1 cellular context compared by ENCODE assay signal in the genomic region with DNA sequence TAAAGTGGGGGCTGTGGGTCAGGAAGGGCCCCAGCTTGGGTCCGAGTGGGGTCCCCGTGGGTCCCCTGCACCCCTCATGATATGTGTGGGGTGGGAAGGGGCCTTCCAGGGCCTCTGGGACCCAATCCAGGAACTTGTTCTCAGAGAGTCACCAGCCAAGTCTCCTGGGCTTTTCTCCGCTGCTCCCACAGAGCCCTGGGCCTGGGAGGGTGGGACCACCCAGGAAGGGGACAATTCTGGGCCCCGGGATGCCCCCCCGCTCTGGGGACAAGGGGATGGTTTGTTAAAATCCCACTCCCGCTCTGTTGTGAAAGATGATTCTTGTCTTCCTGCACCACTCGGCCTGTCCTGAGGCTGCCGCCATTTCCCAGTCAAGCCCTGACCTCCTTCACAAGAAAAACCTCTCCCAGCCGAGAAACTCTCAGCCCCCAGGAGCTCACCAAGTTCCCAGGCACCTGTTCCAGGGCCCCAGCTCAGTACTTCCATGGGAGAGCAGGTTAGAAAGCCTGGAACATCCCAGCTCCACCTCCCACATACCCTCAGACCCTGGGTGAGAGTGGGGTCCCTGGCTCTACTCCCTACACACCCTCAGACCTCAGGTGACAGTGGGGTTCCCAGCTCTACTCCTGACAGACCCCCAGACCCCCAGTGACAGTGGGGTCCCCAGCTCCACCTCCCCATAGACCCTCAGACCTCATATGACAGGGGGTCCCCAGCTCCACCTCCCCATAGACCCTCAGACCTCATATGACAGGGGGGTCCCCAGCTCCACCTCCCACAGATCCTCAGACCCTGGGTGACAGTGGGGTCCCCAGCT.
TF ChIP-seq lines count a peak whose summit lies in the region.

No MANE protein-coding gene starts in this region.

TF ChIP-seq in K562, 482 proteins besides CTCF, POLR2A, EP300 and RAD21:
- TF ChIP-seq, protein P1, sequence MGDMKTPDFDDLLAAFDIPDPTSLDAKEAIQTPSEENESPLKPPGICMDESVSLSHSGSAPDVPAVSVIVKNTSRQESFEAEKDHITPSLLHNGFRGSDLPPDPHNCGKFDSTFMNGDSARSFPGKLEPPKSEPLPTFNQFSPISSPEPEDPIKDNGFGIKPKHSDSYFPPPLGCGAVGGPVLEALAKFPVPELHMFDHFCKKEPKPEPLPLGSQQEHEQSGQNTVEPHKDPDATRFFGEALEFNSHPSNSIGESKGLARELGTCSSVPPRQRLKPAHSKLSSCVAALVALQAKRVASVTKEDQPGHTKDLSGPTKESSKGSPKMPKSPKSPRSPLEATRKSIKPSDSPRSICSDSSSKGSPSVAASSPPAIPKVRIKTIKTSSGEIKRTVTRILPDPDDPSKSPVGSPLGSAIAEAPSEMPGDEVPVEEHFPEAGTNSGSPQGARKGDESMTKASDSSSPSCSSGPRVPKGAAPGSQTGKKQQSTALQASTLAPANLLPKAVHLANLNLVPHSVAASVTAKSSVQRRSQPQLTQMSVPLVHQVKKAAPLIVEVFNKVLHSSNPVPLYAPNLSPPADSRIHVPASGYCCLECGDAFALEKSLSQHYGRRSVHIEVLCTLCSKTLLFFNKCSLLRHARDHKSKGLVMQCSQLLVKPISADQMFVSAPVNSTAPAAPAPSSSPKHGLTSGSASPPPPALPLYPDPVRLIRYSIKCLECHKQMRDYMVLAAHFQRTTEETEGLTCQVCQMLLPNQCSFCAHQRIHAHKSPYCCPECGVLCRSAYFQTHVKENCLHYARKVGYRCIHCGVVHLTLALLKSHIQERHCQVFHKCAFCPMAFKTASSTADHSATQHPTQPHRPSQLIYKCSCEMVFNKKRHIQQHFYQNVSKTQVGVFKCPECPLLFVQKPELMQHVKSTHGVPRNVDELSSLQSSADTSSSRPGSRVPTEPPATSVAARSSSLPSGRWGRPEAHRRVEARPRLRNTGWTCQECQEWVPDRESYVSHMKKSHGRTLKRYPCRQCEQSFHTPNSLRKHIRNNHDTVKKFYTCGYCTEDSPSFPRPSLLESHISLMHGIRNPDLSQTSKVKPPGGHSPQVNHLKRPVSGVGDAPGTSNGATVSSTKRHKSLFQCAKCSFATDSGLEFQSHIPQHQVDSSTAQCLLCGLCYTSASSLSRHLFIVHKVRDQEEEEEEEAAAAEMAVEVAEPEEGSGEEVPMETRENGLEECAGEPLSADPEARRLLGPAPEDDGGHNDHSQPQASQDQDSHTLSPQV (IDR thresholded peaks at IDR 0.05): no peak
- TF ChIP-seq CC2D1A (IDR thresholded peaks at IDR 0.05) (no peak), POLR3A (IDR thresholded peaks at IDR 0.05; ENCODE audit: borderline replicate concordance, extremely low read depth, insufficient read depth, insufficient read length) (no peak), ESRRA (IDR thresholded peaks at IDR 0.05; ENCODE audit: borderline replicate concordance, low read depth) (no peak), CREBBP (IDR thresholded peaks at IDR 0.05; ENCODE audit: low read depth, low read length) (no peak)
- TF ChIP-seq, protein P2, sequence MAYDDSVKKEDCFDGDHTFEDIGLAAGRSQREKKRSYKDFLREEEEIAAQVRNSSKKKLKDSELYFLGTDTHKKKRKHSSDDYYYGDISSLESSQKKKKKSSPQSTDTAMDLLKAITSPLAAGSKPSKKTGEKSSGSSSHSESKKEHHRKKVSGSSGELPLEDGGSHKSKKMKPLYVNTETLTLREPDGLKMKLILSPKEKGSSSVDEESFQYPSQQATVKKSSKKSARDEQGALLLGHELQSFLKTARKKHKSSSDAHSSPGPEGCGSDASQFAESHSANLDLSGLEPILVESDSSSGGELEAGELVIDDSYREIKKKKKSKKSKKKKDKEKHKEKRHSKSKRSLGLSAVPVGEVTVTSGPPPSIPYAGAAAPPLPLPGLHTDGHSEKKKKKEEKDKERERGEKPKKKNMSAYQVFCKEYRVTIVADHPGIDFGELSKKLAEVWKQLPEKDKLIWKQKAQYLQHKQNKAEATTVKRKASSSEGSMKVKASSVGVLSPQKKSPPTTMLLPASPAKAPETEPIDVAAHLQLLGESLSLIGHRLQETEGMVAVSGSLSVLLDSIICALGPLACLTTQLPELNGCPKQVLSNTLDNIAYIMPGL (CRISPR knock-in tag; IDR thresholded peaks at IDR 0.05): no peak
